ENCODE assay signal across 17 cellular contexts in the genomic region with DNA sequence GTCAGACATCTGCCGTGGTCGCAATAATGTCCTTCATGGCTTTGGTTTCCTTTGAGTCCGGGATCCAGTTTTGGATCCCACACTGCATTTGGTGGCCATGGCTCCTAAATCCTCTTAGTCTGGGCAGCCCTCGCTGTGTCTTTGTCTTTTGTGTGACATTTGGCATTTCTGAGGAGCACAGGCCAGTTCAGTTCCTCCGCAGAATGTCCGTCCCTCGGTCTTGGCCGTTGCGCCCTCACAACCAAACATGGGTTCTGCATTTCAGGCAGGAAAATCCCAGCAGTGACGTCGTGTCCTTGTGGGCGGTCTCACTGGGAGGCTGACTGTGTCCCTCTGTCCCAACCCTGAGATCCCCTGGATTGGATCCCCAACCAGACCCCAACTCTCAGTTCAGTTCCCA.
DNase-seq lines count a peak whose midpoint lies in the region; FAIRE-seq and TF ChIP-seq lines count a peak whose summit lies in the region.
"Had no signal": no experiment of that assay in that cellular context is flagged by ENCODE, and none has a peak within 500 bp of the region (broad histone marks: within the 10 kb centered on the region; RNA-seq: fewer than 3 reads in every experiment).

No MANE protein-coding gene starts in this region.

- no peak overlapping the region for H3K27ac ChIP-seq in osteoblast (ENCODE audit: low read depth, low read length)
- H3K27ac ChIP-seq: BLaER1, HL-60 had no signal

- H2AFZ ChIP-seq in osteoblast (ENCODE audit: low read length): no peak overlapping the region

- H3K79me2 ChIP-seq in osteoblast (ENCODE audit: insufficient read depth, low read length): no peaks in the 10 kb centered on the region

- H3K9me3 Mint-ChIP-seq in brain (peaks cover 0 to 15% (median 5%) of the 10 kb centered on the region in 5 experiments), progenitor cell of endocrine pancreas (ENCODE audit: low read depth) (no peaks in the 10 kb centered on the region)

- no peaks in the 10 kb centered on the region for H3K9me3 ChIP-seq in osteoblast (ENCODE audit: low read depth, low read length)
- H3K9me3 ChIP-seq: Caco-2 had no signal

- H4K20me1 ChIP-seq in osteoblast (ENCODE audit: insufficient read depth, low read length): no peaks in the 10 kb centered on the region
- H4K20me1 ChIP-seq: BLaER1 had no signal

- H3K36me3 ChIP-seq in H7 (replicated peaks; ENCODE audit: control insufficient read depth, insufficient read depth, low read length): no peaks in the 10 kb centered on the region
- no peaks in the 10 kb centered on the region for H3K36me3 ChIP-seq in osteoblast (ENCODE audit: insufficient read depth, low read length)
- H3K36me3 ChIP-seq: BLaER1 had no signal

- H3K27ac Mint-ChIP-seq in brain (peak overlapping the region in 3 of 5 experiments; percentile 34 to 95 (median 80)), progenitor cell of endocrine pancreas (no peak overlapping the region)
- H3K27ac Mint-ChIP-seq: HFFc6 had no signal

- H3K27me3 ChIP-seq in H7 (ENCODE audit: control insufficient read depth, insufficient read depth, low read length) (peaks cover 2% of the 10 kb centered on the region; the same call in 1 of the 2 replicates), osteoblast (ENCODE audit: insufficient read depth, low read length) (no peaks in the 10 kb centered on the region)
- H3K27me3 ChIP-seq: BLaER1 had no signal

- H3K4me3 Mint-ChIP-seq in brain: no peak overlapping the region
- no peak overlapping the region for H3K4me3 Mint-ChIP-seq in progenitor cell of endocrine pancreas (ENCODE audit: low read depth)
- H3K4me3 Mint-ChIP-seq: CD8-positive, alpha-beta memory T cell; HFFc6 had no signal

- H3K36me3 Mint-ChIP-seq in brain (no peaks in the 10 kb centered on the region), progenitor cell of endocrine pancreas (ENCODE audit: insufficient read depth) (no peaks in the 10 kb centered on the region)
- H3K36me3 Mint-ChIP-seq: CD8-positive, alpha-beta memory T cell had no signal

- no peak overlapping the region for H3K4me2 ChIP-seq in osteoblast (ENCODE audit: insufficient read depth, low read length)
- H3K4me2 ChIP-seq: BLaER1 had no signal

- H3K4me1 Mint-ChIP-seq in brain: peaks cover 54% of the 10 kb centered on the region
- no peaks in the 10 kb centered on the region for H3K4me1 Mint-ChIP-seq in progenitor cell of endocrine pancreas (ENCODE audit: low read depth)
- H3K4me1 Mint-ChIP-seq: CD8-positive, alpha-beta memory T cell had no signal

- FAIRE-seq in GM12892 (lab: Jason Lieb, UNC): no peak
- FAIRE-seq: GM19239, H1 had no signal

- no peak for TF ChIP-seq POLR2A in GM12892 (IDR thresholded peaks at IDR 0.05; ENCODE audit: low read depth, low read length)

- H3K4me3 ChIP-seq in H7 (ENCODE audit: insufficient read depth, low read depth, low read length) (no peak overlapping the region), osteoblast (ENCODE audit: insufficient read depth, low read length) (no peak overlapping the region)
- H3K4me3 ChIP-seq: BLaER1 had no signal

- no peaks in the 10 kb centered on the region for H3K4me1 ChIP-seq in osteoblast (ENCODE audit: insufficient read depth, low read length)
- H3K4me1 ChIP-seq: Caco-2 had no signal

- no peak for TF ChIP-seq CTCF in brain (conservative IDR thresholded peaks at IDR 0.05)
- TF ChIP-seq CTCF in osteoblast (IDR thresholded peaks at IDR 0.05; ENCODE audit: extremely low read depth, low read depth, low read length): no peak
- no peak for TF ChIP-seq CTCF in progenitor cell of endocrine pancreas (IDR thresholded peaks at IDR 0.05; ENCODE audit: unreplicated experiment)

- H3K27me3 Mint-ChIP-seq in brain (peaks cover 10% of the 10 kb centered on the region), progenitor cell of endocrine pancreas (peaks cover 58% of the 10 kb centered on the region)

- DNase-seq in H7 (peak; percentile 19), osteoblast (ENCODE audit: insufficient read length, low spot score, missing footprints) (peak; percentile 14), ureter (ENCODE audit: low spot score) (peak; percentile 12), GM12892 (ENCODE audit: insufficient read length) (no peak), progenitor cell of endocrine pancreas (ENCODE audit: low spot score, unreplicated experiment) (no peak)
- DNase-seq: AML-193; Caco-2; CD8-positive, alpha-beta memory T cell; DND-41; GDM1; HCEC 1CT; HFFc6 had no signal

Comparison
In these comparisons a context has a peak if more than half of its experiments do, and no peak if none do; other contexts are left out.
1. DNase-seq: peak in H7 (single experiment), osteoblast (single experiment) and ureter (single experiment); none in GM12892 (single experiment) and progenitor cell of endocrine pancreas (single experiment).